In genomic region chr1:206469933-206470691, GRCh38 we compare ENCODE assay signal across 2 cellular contexts.
A peak's percentile ranks its signal among the peaks of the same experiment; 100 is the strongest.
TF ChIP-seq lines count a peak whose summit lies in the region.

Gene IKBKE (plus strand): TSS chr1:206470476. CDS start chr1:206473228, 2,752 bp downstream.

TF ChIP-seq in GM23338, 12 proteins besides CTCF, POLR2A, EP300 and RAD21 (continued from another document):
- TF ChIP-seq ETS1 (IDR thresholded peaks at IDR 0.05) (0 out of 2 replicates have a peak, but pooled peaks have one; percentile 14), EZH2phosphoT487 (IDR thresholded peaks at IDR 0.05; ENCODE audit: unreplicated experiment) (no peak)

TF ChIP-seq in HepG2, 621 proteins besides CTCF, POLR2A, EP300 and RAD21 (continued from another document and continues in another):
- peak; percentile 100 for TF ChIP-seq ZFP91 (CRISPR knock-in tag; IDR thresholded peaks at IDR 0.05; ENCODE audit: borderline replicate concordance)
- TF ChIP-seq NR2F6 (IDR thresholded peaks at IDR 0.05): no peak
- TF ChIP-seq NR2F6 (CRISPR knock-in tag; IDR thresholded peaks at IDR 0.05): no peak
- TF ChIP-seq HMGXB3 (CRISPR knock-in tag; IDR thresholded peaks at IDR 0.05; ENCODE audit: borderline replicate concordance): no peak
- TF ChIP-seq ZNF441 (CRISPR knock-in tag; IDR thresholded peaks at IDR 0.05; ENCODE audit: borderline replicate concordance): no peak
- peak; percentile 24 for TF ChIP-seq SRSF1 (optimal IDR thresholded peaks at IDR 0.05; ENCODE audit: low read depth, low read length)
- TF ChIP-seq SALL1 (CRISPR knock-in tag; IDR thresholded peaks at IDR 0.05): peak; percentile 39
- no peak for TF ChIP-seq SPEN (CRISPR knock-in tag; IDR thresholded peaks at IDR 0.05; ENCODE audit: low read depth)
- TF ChIP-seq, protein P1, sequence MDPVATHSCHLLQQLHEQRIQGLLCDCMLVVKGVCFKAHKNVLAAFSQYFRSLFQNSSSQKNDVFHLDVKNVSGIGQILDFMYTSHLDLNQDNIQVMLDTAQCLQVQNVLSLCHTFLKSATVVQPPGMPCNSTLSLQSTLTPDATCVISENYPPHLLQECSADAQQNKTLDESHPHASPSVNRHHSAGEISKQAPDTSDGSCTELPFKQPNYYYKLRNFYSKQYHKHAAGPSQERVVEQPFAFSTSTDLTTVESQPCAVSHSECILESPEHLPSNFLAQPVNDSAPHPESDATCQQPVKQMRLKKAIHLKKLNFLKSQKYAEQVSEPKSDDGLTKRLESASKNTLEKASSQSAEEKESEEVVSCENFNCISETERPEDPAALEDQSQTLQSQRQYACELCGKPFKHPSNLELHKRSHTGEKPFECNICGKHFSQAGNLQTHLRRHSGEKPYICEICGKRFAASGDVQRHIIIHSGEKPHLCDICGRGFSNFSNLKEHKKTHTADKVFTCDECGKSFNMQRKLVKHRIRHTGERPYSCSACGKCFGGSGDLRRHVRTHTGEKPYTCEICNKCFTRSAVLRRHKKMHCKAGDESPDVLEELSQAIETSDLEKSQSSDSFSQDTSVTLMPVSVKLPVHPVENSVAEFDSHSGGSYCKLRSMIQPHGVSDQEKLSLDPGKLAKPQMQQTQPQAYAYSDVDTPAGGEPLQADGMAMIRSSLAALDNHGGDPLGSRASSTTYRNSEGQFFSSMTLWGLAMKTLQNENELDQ (CRISPR knock-in tag; IDR thresholded peaks at IDR 0.05; ENCODE audit: borderline replicate concordance): no peak
- TF ChIP-seq, protein P2, sequence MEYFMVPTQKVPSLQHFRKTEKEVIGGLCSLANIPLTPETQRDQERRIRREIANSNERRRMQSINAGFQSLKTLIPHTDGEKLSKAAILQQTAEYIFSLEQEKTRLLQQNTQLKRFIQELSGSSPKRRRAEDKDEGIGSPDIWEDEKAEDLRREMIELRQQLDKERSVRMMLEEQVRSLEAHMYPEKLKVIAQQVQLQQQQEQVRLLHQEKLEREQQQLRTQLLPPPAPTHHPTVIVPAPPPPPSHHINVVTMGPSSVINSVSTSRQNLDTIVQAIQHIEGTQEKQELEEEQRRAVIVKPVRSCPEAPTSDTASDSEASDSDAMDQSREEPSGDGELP (IDR thresholded peaks at IDR 0.05; ENCODE audit: borderline replicate concordance, low read depth): peak; percentile 49; the same call in 1 of the 2 replicates
- no peak for TF ChIP-seq ZNF350 (CRISPR knock-in tag; IDR thresholded peaks at IDR 0.05; ENCODE audit: borderline replicate concordance, low read depth)
- TF ChIP-seq ZXDC (CRISPR knock-in tag; IDR thresholded peaks at IDR 0.05): no peak
- TF ChIP-seq FOSL2 (CRISPR knock-in tag; IDR thresholded peaks at IDR 0.05): 0 out of 2 replicates have a peak, but pooled peaks have one; percentile 24
- peak; percentile 42; the same call in 1 of the 2 replicates for TF ChIP-seq GATAD1 (CRISPR knock-in tag; IDR thresholded peaks at IDR 0.05)
- 0 out of 2 replicates have a peak, but pooled peaks have one; percentile 25 for TF ChIP-seq TARDBP (CRISPR knock-in tag; IDR thresholded peaks at IDR 0.05)
- no peak for TF ChIP-seq ZNF484 (CRISPR knock-in tag; IDR thresholded peaks at IDR 0.05; ENCODE audit: borderline replicate concordance, low read depth)
- TF ChIP-seq FOXO4 (CRISPR knock-in tag; conservative IDR thresholded peaks at IDR 0.05): no peak
- no peak for TF ChIP-seq ZNF446 (CRISPR knock-in tag; IDR thresholded peaks at IDR 0.05)
- peak; percentile 78 for TF ChIP-seq ZMYM3 (CRISPR knock-in tag; IDR thresholded peaks at IDR 0.05)
- TF ChIP-seq PHF8 (CRISPR knock-in tag; IDR thresholded peaks at IDR 0.05): peak; percentile 51
- TF ChIP-seq, protein P3, sequence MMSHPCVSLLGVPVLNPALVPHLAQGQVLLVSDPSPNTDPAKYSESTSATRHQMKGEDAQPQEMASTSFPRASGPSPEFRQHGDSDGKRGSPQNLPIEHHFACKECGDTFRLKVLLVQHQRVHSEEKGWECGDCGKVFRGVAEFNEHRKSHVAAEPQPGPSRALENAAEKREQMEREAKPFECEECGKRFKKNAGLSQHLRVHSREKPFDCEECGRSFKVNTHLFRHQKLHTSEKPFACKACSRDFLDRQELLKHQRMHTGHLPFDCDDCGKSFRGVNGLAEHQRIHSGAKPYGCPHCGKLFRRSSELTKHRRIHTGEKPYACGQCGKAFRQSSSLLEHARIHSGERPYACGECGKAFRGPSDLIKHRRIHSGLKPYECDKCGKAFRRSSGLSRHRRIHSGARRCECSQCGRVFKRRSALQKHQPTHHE (CRISPR knock-in tag; IDR thresholded peaks at IDR 0.05; ENCODE audit: borderline replicate concordance): no peak
- TF ChIP-seq ZNF660 (CRISPR knock-in tag; IDR thresholded peaks at IDR 0.05; ENCODE audit: borderline replicate concordance, low read depth): no peak
- peak; percentile 40 for TF ChIP-seq ZFY (CRISPR knock-in tag; IDR thresholded peaks at IDR 0.05)
- peak; percentile 67; the same call in 1 of the 2 replicates for TF ChIP-seq SAP130 (CRISPR knock-in tag; IDR thresholded peaks at IDR 0.05; ENCODE audit: low read depth)
- TF ChIP-seq TAF1 (CRISPR knock-in tag; IDR thresholded peaks at IDR 0.05): 0 out of 2 replicates have a peak, but pooled peaks have one; percentile 24
- TF ChIP-seq ARNT2 (CRISPR knock-in tag; IDR thresholded peaks at IDR 0.05; ENCODE audit: low read depth): 0 out of 2 replicates have a peak, but pooled peaks have one; percentile 49
- TF ChIP-seq, protein P4, sequence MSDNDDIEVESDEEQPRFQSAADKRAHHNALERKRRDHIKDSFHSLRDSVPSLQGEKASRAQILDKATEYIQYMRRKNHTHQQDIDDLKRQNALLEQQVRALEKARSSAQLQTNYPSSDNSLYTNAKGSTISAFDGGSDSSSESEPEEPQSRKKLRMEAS (IDR thresholded peaks at IDR 0.05): 0 out of 2 replicates have a peak, but pooled peaks have one; percentile 26
- no peak for TF ChIP-seq SOX6 (IDR thresholded peaks at IDR 0.05)
- peak; percentile 6; the same call in 1 of the 2 replicates for TF ChIP-seq SOX6 (CRISPR knock-in tag; IDR thresholded peaks at IDR 0.05)
- TF ChIP-seq HBP1 (CRISPR knock-in tag; IDR thresholded peaks at IDR 0.05; ENCODE audit: low read depth): no peak
- no peak for TF ChIP-seq FOXC1 (CRISPR knock-in tag; IDR thresholded peaks at IDR 0.05; ENCODE audit: borderline replicate concordance)
- no peak for TF ChIP-seq ESRRA (CRISPR knock-in tag; IDR thresholded peaks at IDR 0.05; ENCODE audit: low read depth)
- TF ChIP-seq FOXO1 (CRISPR knock-in tag; IDR thresholded peaks at IDR 0.05): 0 out of 2 replicates have a peak, but pooled peaks have one; percentile 2
- no peak for TF ChIP-seq ATM (IDR thresholded peaks at IDR 0.05; ENCODE audit: borderline replicate concordance)
- peak; percentile 19 for TF ChIP-seq RBM39 (IDR thresholded peaks at IDR 0.05; ENCODE audit: low read depth, low read length, poor library complexity, severe bottlenecking)
- no peak for TF ChIP-seq NR3C1 (CRISPR knock-in tag; IDR thresholded peaks at IDR 0.05)
- TF ChIP-seq ZNF30 (CRISPR knock-in tag; IDR thresholded peaks at IDR 0.05): no peak; the same call in 1 of the 2 replicates
- TF ChIP-seq ZNF768 (CRISPR knock-in tag; IDR thresholded peaks at IDR 0.05): no peak
- no peak for TF ChIP-seq TEF (CRISPR knock-in tag; IDR thresholded peaks at IDR 0.05)
- no peak for TF ChIP-seq XBP1 (CRISPR knock-in tag; IDR thresholded peaks at IDR 0.05)
- TF ChIP-seq RXRB (CRISPR knock-in tag; IDR thresholded peaks at IDR 0.05; ENCODE audit: borderline replicate concordance): peak; percentile 23; the same call in 1 of the 2 replicates
- 0 out of 2 replicates have a peak, but pooled peaks have one; percentile 8 for TF ChIP-seq ZNF564 (CRISPR knock-in tag; IDR thresholded peaks at IDR 0.05)
- TF ChIP-seq EED (CRISPR knock-in tag; IDR thresholded peaks at IDR 0.05): 0 out of 2 replicates have a peak, but pooled peaks have one; percentile 5
- TF ChIP-seq ZBTB42 (CRISPR knock-in tag; IDR thresholded peaks at IDR 0.05): no peak
- TF ChIP-seq ZNF260 (CRISPR knock-in tag; IDR thresholded peaks at IDR 0.05; ENCODE audit: borderline replicate concordance, low read depth): no peak
- peak; percentile 3; the same call in 1 of the 2 replicates for TF ChIP-seq KAT8 (CRISPR knock-in tag; IDR thresholded peaks at IDR 0.05)
